26 cellular contexts compared by ENCODE assay signal in the genomic region with DNA sequence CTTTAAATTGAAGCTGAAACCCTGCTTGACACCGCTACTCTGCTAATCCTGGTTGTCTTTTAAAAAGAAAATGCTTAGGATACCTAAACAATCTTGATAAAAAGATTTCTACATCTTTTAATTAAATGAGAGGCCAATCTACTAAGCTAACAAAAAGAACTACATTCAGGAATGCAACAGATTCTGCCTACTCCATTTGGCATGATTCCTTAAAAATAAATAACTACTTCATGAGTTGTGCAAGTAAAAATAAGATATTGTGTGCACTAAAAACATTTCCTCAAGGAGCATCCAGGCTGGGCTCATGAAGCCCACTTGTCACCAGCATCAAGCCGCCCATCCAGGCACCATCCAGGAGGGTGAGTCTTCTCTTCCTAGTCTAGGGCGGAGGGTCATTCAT.
"Had no signal": no experiment of that assay in that cellular context is flagged by ENCODE, and none has a peak within 500 bp of the region (broad histone marks: within the 10 kb centered on the region; RNA-seq: fewer than 3 reads in every experiment).

No MANE protein-coding gene starts in this region.

- DNase-seq: activated B cell treated with CpG ODN at 0.5 μM for 24 hours; activated CD4-positive, alpha-beta memory T cell treated with anti-CD3 and anti-CD28 coated beads for 36 hours; activated CD4-positive, alpha-beta T cell treated with anti-CD3 and anti-CD28 coated beads, Interleukin-2, amount 10 ng/mL, durations not matched to agents 24 days and 14 days; activated CD8-positive, alpha-beta memory T cell treated with anti-CD3 and anti-CD28 coated beads, Interleukin-2, amount 10 ng/mL, durations not matched to agents 7 days and 5 days; activated CD8-positive, alpha-beta memory T cell treated with anti-CD3 and anti-CD28 coated beads, Interleukin-2, amount 50 U/mL, for 4 hours; activated CD8-positive, alpha-beta T cell treated with anti-CD3 and anti-CD28 coated beads, Interleukin-2, amount 10 ng/mL, durations not matched to agents 7 days and 5 days; activated effector memory CD4-positive, alpha-beta T cell treated with anti-CD3 and anti-CD28 coated beads, Interleukin-2, amount 50 U/mL, for 16 hours; activated naive CD4-positive, alpha-beta T cell treated with anti-CD3 and anti-CD28 coated beads for 36 hours; activated naive CD8-positive, alpha-beta T cell treated with anti-CD3 and anti-CD28 coated beads for 36 hours; activated naive CD8-positive, alpha-beta T cell treated with anti-CD3 and anti-CD28 coated beads, Interleukin-2, amount 50 U/mL, for 24 hours; activated T-cell treated with anti-CD3 and anti-CD28 coated beads, Interleukin-2, amount 50 U/mL, for 1 hour; activated T-cell treated with anti-CD3 and anti-CD28 coated beads, Interleukin-2, amount 50 U/mL, for 48 hours; brain microvascular endothelial cell; caudate nucleus; cortex of kidney; effector CD8-positive, alpha-beta T cell; esophagus squamous epithelium; foreskin keratinocyte; gastrocnemius medialis; glutamatergic neuron; heart left ventricle; T-helper 1 cell; T-helper 17 cell; T1000; WERI-Rb-1 had no signal

- ATAC-seq: activated CD4-positive, CD25-positive, alpha-beta regulatory T cell treated with anti-CD3 and anti-CD28 coated beads, Interleukin-2, amount 50 U/mL, for 24 hours; activated CD8-positive, alpha-beta memory T cell treated with anti-CD3 and anti-CD28 coated beads, Interleukin-2, amount 10 ng/mL, durations not matched to agents 7 days and 5 days; activated CD8-positive, alpha-beta T cell treated with anti-CD3 and anti-CD28 coated beads, Interleukin-2, amount 10 ng/mL, durations not matched to agents 7 days and 5 days; activated naive CD8-positive, alpha-beta T cell treated with anti-CD3 and anti-CD28 coated beads, Interleukin-2, amount 50 U/mL, for 24 hours; foreskin keratinocyte; gastrocnemius medialis; heart left ventricle; T-helper 17 cell had no signal
